ENCODE assay signal across 13 cellular contexts in the genomic region with DNA sequence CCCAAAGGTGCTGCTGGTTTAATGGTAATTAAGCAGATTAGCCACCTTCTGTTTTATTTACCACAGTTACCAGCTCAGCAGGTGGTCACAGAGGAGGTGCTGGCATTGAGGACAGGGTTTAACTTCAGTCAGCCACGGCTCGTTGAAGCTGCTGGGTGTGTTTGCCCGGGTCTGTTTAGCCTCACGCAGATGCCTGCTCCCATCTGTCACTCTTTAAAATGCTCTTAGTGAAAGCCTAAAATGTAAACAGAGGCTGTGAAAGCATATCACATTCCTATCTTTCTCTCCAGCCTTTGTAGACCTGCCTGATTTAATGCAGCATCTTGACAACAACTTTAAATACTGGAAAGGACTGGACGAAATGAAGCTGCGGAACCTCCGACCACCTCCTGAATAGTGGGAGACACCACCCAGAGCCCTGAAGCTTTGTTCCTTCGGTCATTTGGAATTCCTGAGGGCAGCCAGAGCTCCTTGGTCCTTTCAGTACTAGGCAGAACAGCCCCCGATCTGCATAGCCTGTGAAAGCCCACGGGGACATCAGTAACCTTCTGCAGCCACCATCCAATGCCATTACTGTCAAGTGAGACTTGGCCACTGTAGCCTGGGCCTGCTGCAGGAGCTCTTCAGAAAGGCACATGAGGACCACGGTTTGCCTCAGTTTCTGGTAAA.
A peak's percentile ranks its signal among the peaks of the same experiment; 100 is the strongest.
DNase-seq lines count a peak whose midpoint lies in the region; ATAC-seq and TF ChIP-seq lines count a peak whose summit lies in the region.
"Had no signal": no experiment of that assay in that cellular context is flagged by ENCODE, and none has a peak within 500 bp of the region (broad histone marks: within the 10 kb centered on the region; RNA-seq: fewer than 3 reads in every experiment).

No MANE protein-coding gene starts in this region.

- ATAC-seq in GM19452 (IDR thresholded peaks at IDR 0.05; ENCODE audit: unreplicated experiment), result no peak
- ATAC-seq: activated CD4-positive, CD25-positive, alpha-beta regulatory T cell treated with anti-CD3 and anti-CD28 coated beads, Interleukin-2, amount 50 U/mL, for 24 hours had no signal

- in situ Hi-C loops in G401 (cut with HindIII; ENCODE audit: low sequenced_read_pairs), result no loop called here

- TF ChIP-seq CTCF in GM20000 (IDR thresholded peaks at IDR 0.05; ENCODE audit: extremely low read depth, missing control alignments), result no peak

- peak; percentile 1 for DNase-seq in G401 (ENCODE audit: low spot score)
- peak; percentile 5 for DNase-seq in NCI-H2081 treated with DMSO at 0.1 percent for 48 hours (lab: John Stamatoyannopoulos, UW)
- DNase-seq in NCI-H82 treated with DMSO at 0.1 percent for 48 hours (lab: John Stamatoyannopoulos, UW; ENCODE audit: unreplicated experiment), result peak; percentile 98
- DNase-seq in myocyte (ENCODE audit: low read depth), result peak; percentile 7
- DNase-seq in activated CD4-positive, alpha-beta T cell treated with anti-CD3 and anti-CD28 coated beads, Interleukin-2, amount 50 U/mL, for 1 hour, result no peak
- no peak for DNase-seq in mesenteric fat pad (ENCODE audit: low spot score)
- no peak for DNase-seq in GM20000 (ENCODE audit: low spot score)
- DNase-seq: aorta; BE2C; stimulated activated CD4-positive, alpha-beta T cell treated with anti-CD3 and anti-CD28 coated beads, Interleukin-1b, Interleukin-23, amount 100 ng/mL, for 48 hours; testis had no signal

Comparison
In these comparisons a context has a peak if more than half of its experiments do, and no peak if none do; other contexts are left out.
1. DNase-seq: peak in G401 (single experiment), NCI-H2081 treated with DMSO at 0.1 percent for 48 hours (single experiment), NCI-H82 treated with DMSO at 0.1 percent for 48 hours (single experiment) and myocyte (single experiment); none in activated CD4-positive, alpha-beta T cell treated with anti-CD3 and anti-CD28 coated beads, Interleukin-2, amount 50 U/mL, for 1 hour (single experiment), mesenteric fat pad (single experiment) and GM20000 (single experiment).